23 cellular contexts compared by ENCODE assay signal in the genomic region with DNA sequence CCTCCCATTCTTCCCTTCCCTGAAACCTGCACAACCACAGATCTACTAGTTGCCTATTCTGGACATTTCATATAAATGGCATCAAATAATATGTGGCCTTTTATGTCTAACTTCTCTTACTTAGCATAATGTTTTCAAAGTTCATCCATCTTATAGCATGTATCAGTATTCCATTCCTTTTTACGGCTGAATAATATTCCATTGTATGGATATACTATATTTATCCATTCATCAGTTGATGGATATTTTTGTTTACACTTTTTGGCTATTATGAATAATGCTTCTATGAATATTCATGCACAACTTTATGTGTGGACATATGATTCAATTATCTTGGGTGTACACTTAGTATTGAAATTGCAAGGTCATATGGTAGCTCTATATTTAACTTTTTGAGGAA.
"Had no signal": no experiment of that assay in that cellular context is flagged by ENCODE, and none has a peak within 500 bp of the region (broad histone marks: within the 10 kb centered on the region; RNA-seq: fewer than 3 reads in every experiment).

No MANE protein-coding gene starts in this region.

- H3K27me3 ChIP-seq: esophagus muscularis mucosa, heart right ventricle, right lobe of liver, spleen had no signal

- H3K27ac ChIP-seq: epithelial cell of prostate, esophagus muscularis mucosa, gastrocnemius medialis, heart right ventricle, psoas muscle, right lobe of liver, thoracic aorta had no signal

- ATAC-seq: gastrocnemius medialis; heart right ventricle; psoas muscle; right lobe of liver; stimulated activated naive B cell treated with anti-CD40 and anti-IgM and Interleukin-4, amounts not matched to agents 10 μg/mL and 1 μg/mL and 100 μg/mL, for 72 hours; stimulated activated naive CD8-positive, alpha-beta T cell treated with anti-CD3 and anti-CD28 coated beads, Interleukin-15, amount 100 ng/mL, for 72 hours had no signal

- H3K4me1 ChIP-seq: gastrocnemius medialis, psoas muscle, right lobe of liver had no signal

- H3K36me3 ChIP-seq: gastrocnemius medialis, right lobe of liver, thoracic aorta had no signal

- H3K9me3 ChIP-seq: esophagus muscularis mucosa, gastrocnemius medialis, heart right ventricle, psoas muscle, right lobe of liver, spleen, thoracic aorta had no signal

- FAIRE-seq: islet of Langerhans, urothelium cell line had no signal

- H3K4me3 ChIP-seq: esophagus muscularis mucosa, gastrocnemius medialis, heart right ventricle, psoas muscle, right lobe of liver, spleen, thoracic aorta had no signal

- DNase-seq: cortex of kidney; effector memory CD4-positive, alpha-beta T cell; gastrocnemius medialis; heart right ventricle; hypothalamus; kidney glomerular epithelial cell; mesendoderm; naive B cell; nephron progenitor cell; psoas muscle; retina; right lobe of liver; spleen; stimulated activated CD4-positive, alpha-beta T cell treated with anti-CD3 and anti-CD28 coated beads, Interleukin-15, amount 100 ng/mL, for 24 hours; stimulated activated CD4-positive, alpha-beta T cell treated with anti-CD3 and anti-CD28 coated beads, Interleukin-1b, Interleukin-23, amount 100 ng/mL, for 48 hours; stimulated activated naive B cell treated with anti-CD40 and anti-IgM and Interleukin-4, amounts not matched to agents 10 μg/mL and 1 μg/mL and 100 μg/mL, for 72 hours; stimulated activated naive CD8-positive, alpha-beta T cell treated with anti-CD3 and anti-CD28 coated beads, Interleukin-15, amount 100 ng/mL, for 72 hours; substantia nigra had no signal
